Comparison of ENCODE assay signal across 11 cellular contexts in genomic region chr5:170503970-170504525, GRCh38. TPM values are rescaled to one million over a fixed set of nuclear protein-coding genes. Genes with fewer than 3 reads are reported as not detected.
DNase-seq lines count a peak whose midpoint lies in the region; ATAC-seq and TF ChIP-seq lines count a peak whose summit lies in the region.
"Had no signal": no experiment of that assay in that cellular context is flagged by ENCODE, and none has a peak within 500 bp of the region (broad histone marks: within the 10 kb centered on the region; RNA-seq: fewer than 3 reads in every experiment).

KCNIP1 (plus strand) TSS chr5:170504020.

- H3K36me3 ChIP-seq in mammary epithelial cell (ENCODE audit: insufficient read depth, low read length) (no peaks in the 10 kb centered on the region), kidney epithelial cell (ENCODE audit: control insufficient read depth, insufficient read depth, low read length) (no peaks in the 10 kb centered on the region), suprapubic skin (no peaks in the 10 kb centered on the region)

- dilution Hi-C loops in mammary epithelial cell (cut with HindIII; ENCODE audit: low sequenced_read_pairs) = no loop called here

- no peak within 1 kb of the TSS for H3K4me3 Mint-ChIP-seq in T-helper 2 cell treated with Interferon-gamma antibody and Interleukin-4, amounts not matched to agents 5 μg/mL and 100 μg/mL, for 36 hours
- H3K4me3 Mint-ChIP-seq: effector memory CD8-positive, alpha-beta T cell had no signal

- H3K4me1 ChIP-seq in mammary epithelial cell (ENCODE audit: insufficient read depth, low read length) (peaks cover 7% of the 10 kb centered on the region), suprapubic skin (peaks cover 9% of the 10 kb centered on the region)

- peak within 1 kb of the TSS; percentile 28 for H2AFZ ChIP-seq in mammary epithelial cell (ENCODE audit: low read depth, low read length)

- BruUV-seq in mammary epithelial cell (replicated peaks; lab: Mats Ljungman, UMichigan) = no TSS peak

- intact Hi-C loops in mammary epithelial cell (cut with micrococcal nuclease) = no loop called here

- CTCF ChIA-PET in mammary epithelial cell (lab: Charles Lee; ENCODE audit: low non-redundant PET) = no interaction called here

- H3K36me3 Mint-ChIP-seq in T-helper 2 cell treated with Interferon-gamma antibody and Interleukin-4, amounts not matched to agents 5 μg/mL and 100 μg/mL, for 36 hours (ENCODE audit: low read depth) = no peaks in the 10 kb centered on the region

- H3K9ac ChIP-seq in mammary epithelial cell (ENCODE audit: insufficient read depth, low read length) = no peak within 1 kb of the TSS

- no peaks in the 10 kb centered on the region for H3K4me1 Mint-ChIP-seq in T-helper 2 cell treated with Interferon-gamma antibody and Interleukin-4, amounts not matched to agents 5 μg/mL and 100 μg/mL, for 36 hours (ENCODE audit: low read depth)

- TF ChIP-seq EP300 in suprapubic skin (IDR thresholded peaks at IDR 0.05) = no peak

- no peak within 1 kb of the TSS for H3K27ac ChIP-seq in mammary epithelial cell (ENCODE audit: insufficient read depth, low read depth, low read length)
- H3K27ac ChIP-seq in suprapubic skin = no peak within 1 kb of the TSS

- H3K9me3 Mint-ChIP-seq in T-helper 2 cell treated with Interferon-gamma antibody and Interleukin-4, amounts not matched to agents 5 μg/mL and 100 μg/mL, for 36 hours = no peaks in the 10 kb centered on the region

- no peak for ATAC-seq in GM21526 (IDR thresholded peaks at IDR 0.05; ENCODE audit: low FRiP score, unreplicated experiment)
- ATAC-seq: effector memory CD8-positive, alpha-beta T cell had no signal

- H3K27me3 Mint-ChIP-seq in T-helper 2 cell treated with Interferon-gamma antibody and Interleukin-4, amounts not matched to agents 5 μg/mL and 100 μg/mL, for 36 hours (ENCODE audit: low read depth) = peaks cover 49% of the 10 kb centered on the region

- no peak for TF ChIP-seq POLR2A in suprapubic skin (IDR thresholded peaks at IDR 0.05)

- peaks cover 17% of the 10 kb centered on the region for H3K27me3 ChIP-seq in mammary epithelial cell (ENCODE audit: insufficient read depth, low read length)
- H3K27me3 ChIP-seq in kidney epithelial cell (ENCODE audit: control insufficient read depth, insufficient read depth, low read length) = no peaks in the 10 kb centered on the region
- peaks cover 24% of the 10 kb centered on the region for H3K27me3 ChIP-seq in suprapubic skin

- H3K27ac Mint-ChIP-seq in T-helper 2 cell treated with Interferon-gamma antibody and Interleukin-4, amounts not matched to agents 5 μg/mL and 100 μg/mL, for 36 hours = no peak within 1 kb of the TSS
- H3K27ac Mint-ChIP-seq: effector memory CD8-positive, alpha-beta T cell had no signal

- H3K4me3 ChIP-seq in mammary epithelial cell (replicated peaks in 1 of 3; ENCODE audit: insufficient read depth in 1 of 3, low read depth in 2 of 3, low read length in 3 of 3) = peak within 1 kb of the TSS in 1 of 3 experiments; percentile 5
- peak within 1 kb of the TSS; percentile 38 for H3K4me3 ChIP-seq in kidney epithelial cell (ENCODE audit: low read depth, low read length)
- peak within 1 kb of the TSS; percentile 46 for H3K4me3 ChIP-seq in suprapubic skin

- H3K4me2 ChIP-seq in mammary epithelial cell (ENCODE audit: insufficient read depth, low read depth, low read length) = peak within 1 kb of the TSS; percentile 69

- no peaks in the 10 kb centered on the region for H3K79me2 ChIP-seq in mammary epithelial cell (ENCODE audit: insufficient read depth, low read length)

- no peaks in the 10 kb centered on the region for H4K20me1 ChIP-seq in mammary epithelial cell (ENCODE audit: insufficient read depth, low read length)

- H3K9me3 ChIP-seq in mammary epithelial cell (replicated peaks; ENCODE audit: insufficient read depth, low read length) (no peaks in the 10 kb centered on the region), suprapubic skin (no peaks in the 10 kb centered on the region)

- in situ Hi-C loops in mammary epithelial cell (cut with MboI; ENCODE audit: low sequenced_read_pairs in 2 of 2) = no loop called here

- WGBS in mammary epithelial cell (ENCODE audit: low coverage, missing lambda C conversion rate) = 15% methylated on average over 11 of the region's 63 CpGs
- 5% methylated on average over 19 of the region's 63 CpGs for WGBS in suprapubic skin

- DNase-seq in NCI-H2227 (lab: John Stamatoyannopoulos, UW; ENCODE audit: unreplicated experiment) (peak; percentile 62), NCI-H2227 treated with DMSO at 0.1 percent for 48 hours (lab: John Stamatoyannopoulos, UW) (no peak), mammary epithelial cell (no peak), kidney epithelial cell (ENCODE audit: low read depth) (no peak), suprapubic skin (ENCODE audit: low spot score in 2 of 2) (no peak)
- no peak for DNase-seq in activated CD4-positive, CD25-positive, alpha-beta regulatory T cell (lab: John Stamatoyannopoulos, UW)
- no peak for DNase-seq in T-helper 2 cell treated with Interferon-gamma antibody and Interleukin-4, amounts not matched to agents 5 μg/mL and 100 μg/mL, for 36 hours (ENCODE audit: low spot score)
- DNase-seq: AML-193; effector memory CD8-positive, alpha-beta T cell had no signal

- TF ChIP-seq CTCF in mammary epithelial cell (conservative IDR thresholded peaks at IDR 0.05 in 1 of 2, IDR thresholded peaks at IDR 0.05 in 1 of 2; ENCODE audit: extremely low read depth in 1 of 2, insufficient read depth in 1 of 2, low read depth in 1 of 2, low read length in 2 of 2) (no peak), kidney epithelial cell (IDR thresholded peaks at IDR 0.05; ENCODE audit: insufficient read depth, low read length, poor library complexity, severe bottlenecking) (no peak), suprapubic skin (IDR thresholded peaks at IDR 0.05) (no peak)

RNA-seq across cellular contexts. Expression of gene KCNIP1, which starts in this region (rescaled TPM):
- not detected for total RNA-seq in mammary epithelial cell
- not detected for polyA plus RNA-seq in mammary epithelial cell
- not detected for polyA minus RNA-seq in mammary epithelial cell
- 0.21 and 3.4 TPM in 2 replicates for total RNA-seq in kidney epithelial cell
- under 1 TPM in 1 of 4 donors, not detected in 3; 0.34 TPM for total RNA-seq in suprapubic skin
- total RNA-seq: HT-29 had no signal
